In the genomic region with DNA sequence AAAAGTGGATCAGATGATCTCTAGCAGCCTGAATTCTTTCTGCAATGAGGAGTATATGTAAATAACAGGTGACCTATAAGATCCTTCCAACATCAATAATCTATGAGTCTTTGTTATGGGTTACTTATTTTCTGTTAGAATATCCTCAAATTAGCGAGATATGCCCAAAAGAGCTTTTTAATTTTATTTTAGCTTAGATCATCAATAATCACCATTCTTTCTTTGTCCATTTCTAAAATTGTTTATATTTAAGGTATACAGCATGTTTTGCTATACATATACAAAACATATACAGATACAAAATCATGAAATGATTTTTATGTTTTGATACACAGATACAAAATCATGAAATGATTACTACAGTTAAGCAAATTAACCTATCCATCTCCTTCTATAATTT, we compare ENCODE assay signal across 15 cellular contexts. TPM values are rescaled to one million over a fixed set of nuclear protein-coding genes. Genes with fewer than 3 reads are reported as not detected.
DNase-seq lines count a peak whose midpoint lies in the region; ATAC-seq, FAIRE-seq and TF ChIP-seq lines count a peak whose summit lies in the region.
"Had no signal": no experiment of that assay in that cellular context is flagged by ENCODE, and none has a peak within 500 bp of the region (broad histone marks: within the 10 kb centered on the region; RNA-seq: fewer than 3 reads in every experiment).

No MANE protein-coding gene starts in this region.

- no peaks in the 10 kb centered on the region for H3K27me3 Mint-ChIP-seq in IgD-negative memory B cell
- H3K27me3 Mint-ChIP-seq in activated naive CD8-positive, alpha-beta T cell treated with anti-CD3 and anti-CD28 coated beads, Interleukin-2, amount 50 U/mL, for 24 hours: no peaks in the 10 kb centered on the region
- H3K27me3 Mint-ChIP-seq: CD4-positive, alpha-beta memory T cell had no signal

- ATAC-seq in HepG2: no peak
- no peak for ATAC-seq in right lobe of liver
- no peak for ATAC-seq in K562
- ATAC-seq in HG02981 (IDR thresholded peaks at IDR 0.05; ENCODE audit: unreplicated experiment): no peak
- no peak for ATAC-seq in activated naive CD8-positive, alpha-beta T cell treated with anti-CD3 and anti-CD28 coated beads, Interleukin-2, amount 50 U/mL, for 24 hours
- ATAC-seq: HCT116 had no signal

- DNase-seq in HepG2 (ENCODE audit: low spot score): no peak
- DNase-seq in right lobe of liver: no peak
- no peak for DNase-seq in K562 (ENCODE audit: extremely low read depth in 1 of 4, low spot score in 3 of 4)
- DNase-seq in NCI-H2029 (lab: John Stamatoyannopoulos, UW): no peak
- no peak for DNase-seq in activated naive CD8-positive, alpha-beta T cell treated with anti-CD3 and anti-CD28 coated beads, Interleukin-2, amount 50 U/mL, for 24 hours
- DNase-seq: 8988T; ACHN; BE2C; CD4-positive, alpha-beta memory T cell; DND-41; Kasumi-1 had no signal

- WGBS in HepG2 (ENCODE audit: low lambda C conversion rate): 96% methylated on average over 1 of the region's 1 CpG
- 92% methylated on average over 1 of the region's 1 CpG for WGBS in right lobe of liver (ENCODE audit: insufficient coverage, low coverage, low lambda C conversion rate, missing lambda C conversion rate)
- whole genome bisulfite sequencing in K562 (ENCODE audit: insufficient coverage, low coverage, missing lambda C conversion rate): 95% methylated on average over 1 of the region's 1 CpG

- POLR2A ChIA-PET in HepG2 (lab: Yijun Ruan, JAX): no interaction called here
- POLR2A ChIA-PET in K562 (lab: Yijun Ruan, JAX): interaction anchor here (1.2 to 1.5 kb wide), 4 partner anchors 8 to 12 kb away, joined by 3 to 6 read pairs (median 4); a partner anchor contains a TSS

- H3K36me3 ChIP-seq in HepG2 (replicated peaks in 1 of 2; ENCODE audit: control insufficient read depth in 1 of 2, insufficient read depth in 2 of 2, low read length in 2 of 2) (no peaks in the 10 kb centered on the region), right lobe of liver (no peaks in the 10 kb centered on the region), K562 (ENCODE audit: control insufficient read depth, insufficient read depth, low read length) (peaks cover 11% of the 10 kb centered on the region; the same call in 1 of the 3 replicates)
- H3K36me3 ChIP-seq: BE2C had no signal

- H3K9ac ChIP-seq in HepG2 (ENCODE audit: insufficient read depth, low read depth, low read length) (no peak overlapping the region), K562 (ENCODE audit: insufficient read depth in 1 of 2, low read depth in 2 of 2, low read length in 2 of 2) (no peak overlapping the region)

- H3K4me3 ChIP-seq in HepG2 (replicated peaks in 1 of 3; ENCODE audit: insufficient read depth in 1 of 3, low read depth in 2 of 3, low read length in 3 of 3): no peak overlapping the region
- no peak overlapping the region for H3K4me3 ChIP-seq in right lobe of liver
- no peak overlapping the region for H3K4me3 ChIP-seq in K562

- H3K9me3 ChIP-seq in HepG2 (ENCODE audit: low read length) (no peaks in the 10 kb centered on the region), right lobe of liver (no peaks in the 10 kb centered on the region), K562 (replicated peaks; ENCODE audit: control insufficient read depth, insufficient read depth, low read depth, low read length) (no peaks in the 10 kb centered on the region)
- H3K9me3 ChIP-seq: BE2C had no signal

- TF ChIP-seq CTCF in HepG2 (CRISPR knock-in tag; IDR thresholded peaks at IDR 0.05) (no peak), right lobe of liver (IDR thresholded peaks at IDR 0.05) (no peak), K562 (IDR thresholded peaks at IDR 0.05 in 2 of 3, conservative IDR thresholded peaks at IDR 0.05 in 1 of 3; ENCODE audit: insufficient read depth in 2 of 3, low read depth in 1 of 3, low read length in 3 of 3) (no peak)

- H3K4me1 ChIP-seq in HepG2 (ENCODE audit: insufficient read depth, low read length) (peaks cover 25% of the 10 kb centered on the region), right lobe of liver (peaks cover 0 to 18% (median 0%) of the 10 kb centered on the region in 4 donors), K562 (replicated peaks in 1 of 2; ENCODE audit: control insufficient read depth in 2 of 2, insufficient read depth in 2 of 2, low read length in 2 of 2) (peaks cover 9 to 27% of the 10 kb centered on the region in 2 experiments)
- H3K4me1 ChIP-seq: BE2C had no signal

- H3K4me3 Mint-ChIP-seq in IgD-negative memory B cell: peak overlapping the region in 3 of 4 donors; percentile 48 to 90 (median 50)
- H3K4me3 Mint-ChIP-seq in activated naive CD8-positive, alpha-beta T cell treated with anti-CD3 and anti-CD28 coated beads, Interleukin-2, amount 50 U/mL, for 24 hours: no peak overlapping the region
- H3K4me3 Mint-ChIP-seq: CD4-positive, alpha-beta memory T cell had no signal

- TF ChIP-seq RAD21 in HepG2 (CRISPR knock-in tag; IDR thresholded peaks at IDR 0.05) (no peak), K562 (CRISPR knock-in tag; conservative IDR thresholded peaks at IDR 0.05 in 1 of 2, IDR thresholded peaks at IDR 0.05 in 1 of 2) (no peak)

- CTCF ChIA-PET in HepG2 (lab: Yijun Ruan, JAX; ENCODE audit: low intra/inter-chr PET ratio, low total read pairs) (no interaction called here), K562 (lab: Yijun Ruan, JAX; ENCODE audit: low intra/inter-chr PET ratio) (no interaction called here)

- peaks cover 0 to 1% (median 0%) of the 10 kb centered on the region in 3 donors for H3K9me3 Mint-ChIP-seq in IgD-negative memory B cell
- no peaks in the 10 kb centered on the region for H3K9me3 Mint-ChIP-seq in activated naive CD8-positive, alpha-beta T cell treated with anti-CD3 and anti-CD28 coated beads, Interleukin-2, amount 50 U/mL, for 24 hours
- H3K9me3 Mint-ChIP-seq: CD4-positive, alpha-beta memory T cell had no signal

- no peaks in the 10 kb centered on the region for H3K27me3 ChIP-seq in HepG2 (ENCODE audit: control insufficient read depth in 1 of 2, insufficient read depth in 2 of 2, low read length in 2 of 2)
- no peaks in the 10 kb centered on the region for H3K27me3 ChIP-seq in right lobe of liver
- no peaks in the 10 kb centered on the region for H3K27me3 ChIP-seq in K562 (ENCODE audit: control insufficient read depth in 2 of 2, insufficient read depth in 2 of 2, low read length in 2 of 2)
- H3K27me3 ChIP-seq: BE2C had no signal

- peaks cover 4% of the 10 kb centered on the region for H3K36me3 Mint-ChIP-seq in IgD-negative memory B cell
- H3K36me3 Mint-ChIP-seq in activated naive CD8-positive, alpha-beta T cell treated with anti-CD3 and anti-CD28 coated beads, Interleukin-2, amount 50 U/mL, for 24 hours (ENCODE audit: low read depth): peaks cover 22% of the 10 kb centered on the region

- H4K20me1 ChIP-seq in HepG2 (ENCODE audit: insufficient read depth, low read length) (no peaks in the 10 kb centered on the region; the same call in 1 of the 2 replicates), K562 (replicated peaks; ENCODE audit: control insufficient read depth, insufficient read depth, low read length) (no peaks in the 10 kb centered on the region)

- H3K4me1 Mint-ChIP-seq in IgD-negative memory B cell: peaks cover 57 to 71% (median 59%) of the 10 kb centered on the region in 3 donors
- peaks cover 56% of the 10 kb centered on the region for H3K4me1 Mint-ChIP-seq in activated naive CD8-positive, alpha-beta T cell treated with anti-CD3 and anti-CD28 coated beads, Interleukin-2, amount 50 U/mL, for 24 hours

- peaks cover 26% of the 10 kb centered on the region for H3K79me2 ChIP-seq in HepG2 (ENCODE audit: insufficient read depth, low read length)
- H3K79me2 ChIP-seq in K562 (ENCODE audit: control insufficient read depth, insufficient read depth, low read length): peaks cover 87% of the 10 kb centered on the region

- in situ Hi-C loops in HepG2 (cut with HindIII; ENCODE audit: extremely low pct_ligation_motif_present, low pct_unique_long_range_greater_than_20kb) (no loop called here), K562 (cut with MboI) (no loop called here)

- H3K27ac Mint-ChIP-seq in IgD-negative memory B cell: no peak overlapping the region
- H3K27ac Mint-ChIP-seq in activated naive CD8-positive, alpha-beta T cell treated with anti-CD3 and anti-CD28 coated beads, Interleukin-2, amount 50 U/mL, for 24 hours: no peak overlapping the region

- H3K4me2 ChIP-seq in HepG2 (ENCODE audit: low read depth, low read length): no peak overlapping the region
- no peak overlapping the region for H3K4me2 ChIP-seq in K562 (ENCODE audit: insufficient read depth, low read length)

- H3K27ac ChIP-seq in HepG2 (ENCODE audit: extremely low read length, insufficient read depth, low read length) (no peak overlapping the region), right lobe of liver (no peak overlapping the region), K562 (ENCODE audit: extremely low read depth, low read depth, low read length) (no peak overlapping the region)
- H3K27ac ChIP-seq: C4-2B had no signal

- H3K9me1 ChIP-seq in K562 (ENCODE audit: control insufficient read depth, insufficient read depth, low read length): no peaks in the 10 kb centered on the region

- intact Hi-C loops in HepG2 (cut with micrococcal nuclease; ENCODE audit: unreplicated experiment): no loop called here
- intact Hi-C loops in right lobe of liver (cut with DNase I): no loop called here
- intact Hi-C loops in K562 (cut with micrococcal nuclease): no loop called here

- no peak for TF ChIP-seq POLR2A in HepG2 (IDR thresholded peaks at IDR 0.05; ENCODE audit: insufficient read depth in 1 of 2, low read depth in 2 of 2, low read length in 2 of 2)
- no peak for TF ChIP-seq POLR2A in right lobe of liver (IDR thresholded peaks at IDR 0.05)
- no peak for TF ChIP-seq POLR2A in K562 (conservative IDR thresholded peaks at IDR 0.05)

- TF ChIP-seq EP300 in HepG2 (IDR thresholded peaks at IDR 0.05; ENCODE audit: low read depth in 2 of 2, low read length in 2 of 2) (no peak), HepG2 (CRISPR knock-in tag; IDR thresholded peaks at IDR 0.05; ENCODE audit: borderline replicate concordance) (no peak), K562 (IDR thresholded peaks at IDR 0.05; ENCODE audit: low read length) (no peak)

- no peak overlapping the region for H2AFZ ChIP-seq in HepG2 (ENCODE audit: low read length)
- no peak overlapping the region for H2AFZ ChIP-seq in K562 (ENCODE audit: low read depth, low read length)

- FAIRE-seq in HepG2 (lab: Jason Lieb, UNC): no peak
- no peak for FAIRE-seq in K562 (lab: Jason Lieb, UNC)

- BruUV-seq in HepG2 (replicated peaks; lab: Mats Ljungman, UMichigan) (no TSS peak), K562 (replicated peaks; lab: Mats Ljungman, UMichigan) (no TSS peak)

RNA-seq across cellular contexts. Expression of a gene that starts 11.8 kb away (rescaled TPM):
- total RNA-seq in HepG2 (2016; rRNA removed; fragmentation: Illumina TruSeq; extraction: Trizol): 22.6 and 27.8 TPM in 2 replicates
- 8.0 and 9.8 TPM in 2 replicates for total RNA-seq in HepG2 (2016; cell fraction: cytosol; rRNA removed; fragmentation: Illumina TruSeq; extraction: Trizol; ENCODE audit: low read depth)
- 22.4 and 27.7 TPM in 2 replicates for total RNA-seq in HepG2 (2016; cell fraction: insoluble cytoplasmic fraction; rRNA removed; fragmentation: Illumina TruSeq; extraction: Trizol)
- 6.6 and 7.1 TPM in 2 replicates for total RNA-seq in HepG2 (2016; cell fraction: membrane; rRNA removed; fragmentation: Illumina TruSeq; extraction: Trizol)
- total RNA-seq in HepG2 (2016; cell fraction: nucleus; rRNA removed; fragmentation: Illumina TruSeq; extraction: Trizol): 52.5 and 56.6 TPM in 2 replicates
- 7.0 and 7.9 TPM in 2 replicates for polyA plus RNA-seq in HepG2 (2011; rRNA removed)
- polyA plus RNA-seq in HepG2 (2011; cell fraction: cytosol; rRNA removed): 3.6 and 6.8 TPM in 2 replicates
- 6.0 and 8.0 TPM in 2 replicates for polyA plus RNA-seq in HepG2 (2011; cell fraction: nucleus; rRNA removed)
- polyA plus RNA-seq in HepG2 (2012): 6.0 and 8.6 TPM in 2 replicates
- 0.60 and 0.68 TPM in 2 replicates for polyA plus RNA-seq in HepG2 (2016; cell fraction: cytosol; fragmentation: Illumina TruSeq; extraction: Trizol; ENCODE audit: low read depth)
- 12.1 and 13.5 TPM in 2 replicates for polyA plus RNA-seq in HepG2 (2016; cell fraction: insoluble cytoplasmic fraction; fragmentation: Illumina TruSeq; extraction: Trizol; ENCODE audit: low read depth)
- 0.87 and 1.3 TPM in 2 replicates for polyA plus RNA-seq in HepG2 (2016; cell fraction: membrane; fragmentation: Illumina TruSeq; extraction: Trizol; ENCODE audit: low read depth)
- polyA plus RNA-seq in HepG2 (2016; cell fraction: nucleus; fragmentation: Illumina TruSeq; extraction: Trizol; ENCODE audit: insufficient read depth, low read depth): 10.1 and 10.5 TPM in 2 replicates
- 21.9 and 40.8 TPM in 2 replicates for polyA minus RNA-seq in HepG2 (2011; rRNA and poly(A)+ RNA removed; ENCODE audit: low replicate concordance)
- polyA minus RNA-seq in HepG2 (2011; cell fraction: cytosol; rRNA and poly(A)+ RNA removed): 14.2 and 22.6 TPM in 2 replicates
- polyA minus RNA-seq in HepG2 (2011; cell fraction: nucleus; rRNA and poly(A)+ RNA removed): 114 and 137 TPM in 2 replicates
- total RNA-seq in right lobe of liver: 10 to 100 TPM; 11.7 to 23.1 (median 18.5) TPM
- 88.6 TPM for polyA plus RNA-seq in IgD-negative memory B cell
- total RNA-seq in K562 (2011; cell fraction: chromatin; rRNA removed; ENCODE audit: low replicate concordance): 89.1 and 291 TPM in 2 replicates
- total RNA-seq in K562 (2011; cell fraction: nucleolus; rRNA removed): 36.2 and 52.6 TPM in 2 replicates
- 84.4 and 92.0 TPM in 2 replicates for total RNA-seq in K562 (2011; cell fraction: nucleoplasm; rRNA removed)
- 26.5 and 27.8 TPM in 2 replicates for total RNA-seq in K562 (2014; rRNA removed)
- 44.9 and 49.7 TPM in 2 replicates for total RNA-seq in K562 (2014; rRNA removed; fragmentation: Illumina TruSeq; extraction: Trizol)
- 39.1 and 40.9 TPM in 2 replicates for total RNA-seq in K562 (2015; rRNA removed; fragmentation: Illumina TruSeq; extraction: Trizol)
- 29.9 and 32.2 TPM in 2 replicates for total RNA-seq in K562 (2021)
- 23.8 and 26.7 TPM in 2 replicates for polyA plus RNA-seq in K562 (2011; rRNA removed)
- polyA plus RNA-seq in K562 (2011; cell fraction: cytosol; rRNA removed): 9.7 and 12.2 TPM in 2 replicates
- 22.1 and 29.9 TPM in 2 replicates for polyA plus RNA-seq in K562 (2011; cell fraction: nucleus; rRNA removed)
- polyA plus RNA-seq in K562 (2012): 20.8 and 24.8 TPM in 2 replicates
- 21.6 and 25.6 TPM in 2 replicates for polyA plus RNA-seq in K562 (2014; fragmentation: Illumina TruSeq; extraction: Trizol)
- 10 to 100 TPM; 16.5 to 19.0 TPM for polyA plus RNA-seq in K562 (2014; fragmentation: Nextera tagmentation; extraction: Ambion mirVana)
- 18.7 and 24.1 TPM in 2 replicates for polyA plus RNA-seq in K562 (2014; rRNA removed)
- polyA minus RNA-seq in K562 (2011; rRNA and poly(A)+ RNA removed): 106 and 144 TPM in 2 replicates
- 15.3 and 20.0 TPM in 2 replicates for polyA minus RNA-seq in K562 (2011; cell fraction: cytosol; rRNA and poly(A)+ RNA removed)
- 85.5 and 157 TPM in 2 replicates for polyA minus RNA-seq in K562 (2011; cell fraction: nucleus; rRNA and poly(A)+ RNA removed)
